ENCODE assay signal across 8 cellular contexts in genomic region chr1:223711838-223712183, GRCh38. TPM values are rescaled to one million over a fixed set of nuclear protein-coding genes. Genes with fewer than 3 reads are reported as not detected.
DNase-seq lines count a peak whose midpoint lies in the region; ATAC-seq and TF ChIP-seq lines count a peak whose summit lies in the region.

No MANE protein-coding gene starts in this region.

- H3K27ac ChIP-seq in RWPE2 (ENCODE audit: poor library complexity, severe bottlenecking) (peak overlapping the region; percentile 94), esophagus (ENCODE audit: low read depth in 2 of 2, low read length in 1 of 2) (peak overlapping the region; percentile 92 to 98)

- H3K4me1 ChIP-seq in RWPE2 (ENCODE audit: insufficient read depth, poor library complexity, severe bottlenecking) (peaks cover 34% of the 10 kb centered on the region), esophagus (ENCODE audit: control insufficient read depth in 2 of 2, insufficient read depth in 2 of 2, low read length in 1 of 2) (peaks cover 4 to 15% of the 10 kb centered on the region in 2 donors)

- H3K27me3 Mint-ChIP-seq in Calu3 (ENCODE audit: unreplicated experiment) (no peaks in the 10 kb centered on the region), osteocyte (ENCODE audit: unreplicated experiment) (no peaks in the 10 kb centered on the region)

- BruUV-seq in Calu3 (replicated peaks; lab: Mats Ljungman, UMichigan): no TSS peak

- H3K4me3 Mint-ChIP-seq in Calu3 (ENCODE audit: low read depth, unreplicated experiment) (peak overlapping the region; percentile 80), osteocyte (ENCODE audit: unreplicated experiment) (peak overlapping the region; percentile 60)

- H3K36me3 Mint-ChIP-seq in Calu3 (ENCODE audit: insufficient read depth, unreplicated experiment) (peaks cover 56% of the 10 kb centered on the region), osteocyte (ENCODE audit: unreplicated experiment) (no peaks in the 10 kb centered on the region)

- CTCF ChIA-PET in Calu3 (lab: Charles Lee): interaction anchor here (0.5 to 1.8 kb wide), 6 partner anchors 9 to 655 kb away, joined by 3 to 5 read pairs (median 4); no protein-coding TSS in a partner anchor

- H3K27ac Mint-ChIP-seq in Calu3 (ENCODE audit: unreplicated experiment) (no peak overlapping the region), osteocyte (ENCODE audit: unreplicated experiment) (peak overlapping the region; percentile 82)

- intact Hi-C loops in Calu3 (cut with micrococcal nuclease; ENCODE audit: unreplicated experiment): no loop called here

- no peaks in the 10 kb centered on the region for H3K9me3 ChIP-seq in RWPE2 (ENCODE audit: severe bottlenecking)
- no peaks in the 10 kb centered on the region for H3K9me3 ChIP-seq in esophagus (ENCODE audit: control insufficient read depth in 2 of 2, insufficient read depth in 1 of 2, low read depth in 1 of 2, low read length in 1 of 2)

- DNase-seq in Calu3 (no peak), RWPE2 (ENCODE audit: low spot score) (no peak), osteocyte (ENCODE audit: extremely low spot score, unreplicated experiment) (no peak)
- DNase-seq in central memory CD4-positive, alpha-beta T cell: no peak

- H3K4me1 Mint-ChIP-seq in Calu3 (ENCODE audit: low read depth, unreplicated experiment) (peaks cover 71% of the 10 kb centered on the region), osteocyte (ENCODE audit: unreplicated experiment) (peaks cover 75% of the 10 kb centered on the region)

- peak overlapping the region; percentile 93 for H3K4me3 ChIP-seq in RWPE2 (ENCODE audit: severe bottlenecking)
- peak overlapping the region; percentile 78 to 93 for H3K4me3 ChIP-seq in esophagus (ENCODE audit: low read depth in 1 of 2, low read length in 2 of 2)

- 52 to 57% methylated on average over 11 of the region's 11 CpGs for WGBS in esophagus, 2 donors

- TF ChIP-seq CTCF in Calu3 (IDR thresholded peaks at IDR 0.05; ENCODE audit: unreplicated experiment) (no peak), RWPE2 (IDR thresholded peaks at IDR 0.05; ENCODE audit: poor library complexity, severe bottlenecking) (no peak), osteocyte (IDR thresholded peaks at IDR 0.05) (no peak)

- H3K9me3 Mint-ChIP-seq in Calu3 (ENCODE audit: low read depth, unreplicated experiment) (no peaks in the 10 kb centered on the region), osteocyte (ENCODE audit: unreplicated experiment) (no peaks in the 10 kb centered on the region)

- ATAC-seq in RWPE2 (ENCODE audit: low read depth) (no peak), GM21526 (IDR thresholded peaks at IDR 0.05; ENCODE audit: low FRiP score, unreplicated experiment) (no peak), HG03378 (IDR thresholded peaks at IDR 0.05; ENCODE audit: unreplicated experiment) (no peak), HG02973 (IDR thresholded peaks at IDR 0.05; ENCODE audit: unreplicated experiment) (no peak)

- H3K27me3 ChIP-seq in RWPE2 (ENCODE audit: insufficient read depth, poor library complexity, severe bottlenecking): no peaks in the 10 kb centered on the region
- H3K27me3 ChIP-seq in esophagus (ENCODE audit: control insufficient read depth in 1 of 2, insufficient read depth in 2 of 2, low read length in 2 of 2): no peaks in the 10 kb centered on the region

- H3K36me3 ChIP-seq in RWPE2 (ENCODE audit: low read depth): peaks cover 17% of the 10 kb centered on the region
- H3K36me3 ChIP-seq in esophagus (ENCODE audit: control insufficient read depth in 2 of 2, insufficient read depth in 2 of 2, low read length in 1 of 2): peaks cover 0 to 5% of the 10 kb centered on the region in 2 donors

RNA-seq across cellular contexts. Expression of gene CAPN2, which starts 0.5 kb away (rescaled TPM):
- 250 and 266 TPM in 2 replicates for total RNA-seq in Calu3 (2022)
- 100 to 1,000 TPM in 1 of 2 donors, 10 to 100 TPM in 1; 89.8 to 159 TPM for polyA plus RNA-seq in esophagus
- 271 and 278 TPM in 2 replicates for total RNA-seq in osteocyte

RNA-seq across cellular contexts. Expression of gene CAPN8, which starts 46.3 kb away (rescaled TPM):
- 108 and 158 TPM in 2 replicates for total RNA-seq in Calu3 (2022)
- polyA plus RNA-seq in esophagus: 1 to 10 TPM in 1 of 2 donors, under 1 TPM in 1; 0.56 to 1.5 TPM
- not detected in 2 replicates for total RNA-seq in osteocyte

Comparison
In these comparisons a context has a peak if more than half of its experiments do, and no peak if none do; other contexts are left out.
1. RNA of gene CAPN8, which starts 46.3 kb away (total RNA-seq): 108 to 158 TPM in Calu3; not detected in osteocyte; every median in the first group is over 10 times any median in the second.